Comparison of ENCODE assay signal across 13 cellular contexts in genomic region chr7:47621985-47622561, GRCh38. TPM values are rescaled to one million over a fixed set of nuclear protein-coding genes. Genes with fewer than 3 reads are reported as not detected.
DNase-seq lines count a peak whose midpoint lies in the region; ATAC-seq, FAIRE-seq and TF ChIP-seq lines count a peak whose summit lies in the region.
"Had no signal": no experiment of that assay in that cellular context is flagged by ENCODE, and none has a peak within 500 bp of the region (broad histone marks: within the 10 kb centered on the region; RNA-seq: fewer than 3 reads in every experiment).

No MANE protein-coding gene starts in this region.

- H3K9me3 ChIP-seq in osteoblast (ENCODE audit: low read depth, low read length) = no peaks in the 10 kb centered on the region

- H3K4me3 ChIP-seq in osteoblast (ENCODE audit: insufficient read depth, low read length) = no peak overlapping the region

- DNase-seq in DMS 273 (lab: John Stamatoyannopoulos, UW; ENCODE audit: unreplicated experiment) (peak; percentile 56), DMS 273 treated with DMSO at 0.1 percent for 48 hours (lab: John Stamatoyannopoulos, UW) (no peak), germinal center (ENCODE audit: low spot score) (peak; percentile 16), osteoblast (ENCODE audit: insufficient read length, low spot score, missing footprints) (peak; percentile 17), urothelium cell line (ENCODE audit: low spot score) (no peak)
- DNase-seq: activated naive CD8-positive, alpha-beta T cell treated with anti-CD3 and anti-CD28 coated beads, Interleukin-2, amount 50 U/mL, for 24 hours; NCI-H1105 treated with DMSO at 0.1 percent for 48 hours; NCI-H524 treated with DMSO at 0.1 percent for 48 hours; SHP77 treated with DMSO at 0.1 percent for 48 hours had no signal

- H3K27ac ChIP-seq in osteoblast (ENCODE audit: low read depth, low read length) = peak overlapping the region; percentile 80
- H3K27ac ChIP-seq: 22Rv1 had no signal

- no peaks in the 10 kb centered on the region for H3K36me3 ChIP-seq in osteoblast (ENCODE audit: insufficient read depth, low read length)

- peak overlapping the region; percentile 54 for H2AFZ ChIP-seq in osteoblast (ENCODE audit: low read length)

- no peak overlapping the region for H3K4me2 ChIP-seq in osteoblast (ENCODE audit: insufficient read depth, low read length)

- no peak for TF ChIP-seq CTCF in osteoblast (IDR thresholded peaks at IDR 0.05; ENCODE audit: extremely low read depth, low read depth, low read length)

- peaks cover 14% of the 10 kb centered on the region for H3K4me1 ChIP-seq in osteoblast (ENCODE audit: insufficient read depth, low read length)

- no peaks in the 10 kb centered on the region for H3K27me3 ChIP-seq in osteoblast (ENCODE audit: insufficient read depth, low read length)

- peak; percentile 53 for FAIRE-seq in urothelium cell line (lab: Jason Lieb, UNC)

- ATAC-seq in GM18502 (IDR thresholded peaks at IDR 0.05; ENCODE audit: poor library complexity, unreplicated experiment) = no peak
- ATAC-seq in HG02763 (IDR thresholded peaks at IDR 0.05; ENCODE audit: unreplicated experiment) = no peak
- ATAC-seq in HG03095 (IDR thresholded peaks at IDR 0.05; ENCODE audit: unreplicated experiment) = no peak
- ATAC-seq: activated naive CD8-positive, alpha-beta T cell treated with anti-CD3 and anti-CD28 coated beads, Interleukin-2, amount 50 U/mL, for 24 hours had no signal

- no peaks in the 10 kb centered on the region for H4K20me1 ChIP-seq in osteoblast (ENCODE audit: insufficient read depth, low read length)

- H3K79me2 ChIP-seq in osteoblast (ENCODE audit: insufficient read depth, low read length) = no peaks in the 10 kb centered on the region

RNA-seq across cellular contexts. Expression of gene TNS3, which starts 40.2 kb away (rescaled TPM):
- total RNA-seq in osteoblast = 67.3 and 88.1 TPM in 2 replicates

Comparison
In these comparisons a context has a peak if more than half of its experiments do, and no peak if none do; other contexts are left out.
1. DNase-seq: peak in DMS 273 (single experiment), germinal center (single experiment) and osteoblast (single experiment); none in DMS 273 treated with DMSO at 0.1 percent for 48 hours (single experiment) and urothelium cell line (single experiment).